11 cellular contexts compared by ENCODE assay signal in genomic region chr1:64624446-64624766, GRCh38.
DNase-seq lines count a peak whose midpoint lies in the region; ATAC-seq and TF ChIP-seq lines count a peak whose summit lies in the region.
"Had no signal": no experiment of that assay in that cellular context is flagged by ENCODE, and none has a peak within 500 bp of the region (broad histone marks: within the 10 kb centered on the region; RNA-seq: fewer than 3 reads in every experiment).

No MANE protein-coding gene starts in this region.

- H3K4me1 Mint-ChIP-seq in activated CD8-positive, alpha-beta T cell treated with anti-CD3 and anti-CD28 coated beads for 36 hours (ENCODE audit: low read depth): peaks cover 11% of the 10 kb centered on the region

- CTCF ChIA-PET in AG04449 (lab: Yijun Ruan, JAX): interaction anchor here (0.7 to 0.9 kb wide), 2 partner anchors 15 to 53 kb away, joined by 3 read pairs; no protein-coding TSS in a partner anchor
- CTCF ChIA-PET in activated CD8-positive, alpha-beta T cell treated with anti-CD3 and anti-CD28 coated beads for 36 hours (lab: Charles Lee): interaction anchor here (1.0 kb wide), 1 partner anchor 51 kb away, joined by 4 read pairs; no protein-coding TSS in a partner anchor

- H3K27me3 Mint-ChIP-seq in activated CD8-positive, alpha-beta T cell treated with anti-CD3 and anti-CD28 coated beads for 36 hours: no peaks in the 10 kb centered on the region

- TF ChIP-seq CTCF in AG04449 (IDR thresholded peaks at IDR 0.05; ENCODE audit: insufficient read depth, low read length, missing control alignments): no peak
- no peak for TF ChIP-seq CTCF in activated CD8-positive, alpha-beta T cell treated with anti-CD3 and anti-CD28 coated beads for 36 hours (IDR thresholded peaks at IDR 0.05)

- H3K4me3 ChIP-seq in AG04449 (ENCODE audit: low read depth, low read length): no peak overlapping the region
- H3K4me3 ChIP-seq: left lung, SJSA1, thyroid gland had no signal

- H3K4me3 Mint-ChIP-seq in activated CD8-positive, alpha-beta T cell treated with anti-CD3 and anti-CD28 coated beads for 36 hours: no peak overlapping the region

- POLR2A ChIA-PET in AG04449 (lab: Yijun Ruan, JAX): no interaction called here
- POLR2A ChIA-PET in activated CD8-positive, alpha-beta T cell treated with anti-CD3 and anti-CD28 coated beads for 36 hours (lab: Charles Lee): interaction anchor here (1.5 kb wide), 1 partner anchor 128 kb away, joined by 3 read pairs; no protein-coding TSS in a partner anchor

- DNase-seq in AG04449 (ENCODE audit: low read depth, low spot score) (peak; percentile 17), H4 (ENCODE audit: low spot score) (peak; percentile 53), left cardiac atrium (no peak), NCI-H2107 treated with DMSO at 0.1 percent for 48 hours (lab: John Stamatoyannopoulos, UW; ENCODE audit: unreplicated experiment) (no peak)
- DNase-seq in activated CD8-positive, alpha-beta T cell treated with anti-CD3 and anti-CD28 coated beads for 36 hours: peak; percentile 15
- DNase-seq in activated effector memory CD4-positive, alpha-beta T cell treated with anti-CD3 and anti-CD28 coated beads, Interleukin-2, amount 50 U/mL, for 16 hours: no peak
- DNase-seq: left lung had no signal

- ATAC-seq in activated CD8-positive, alpha-beta T cell treated with anti-CD3 and anti-CD28 coated beads for 36 hours: peak; percentile 61
- ATAC-seq in left cardiac atrium (peak; percentile 41 to 85), GM19035 (IDR thresholded peaks at IDR 0.05; ENCODE audit: unreplicated experiment) (no peak), HG03039 (IDR thresholded peaks at IDR 0.05; ENCODE audit: unreplicated experiment) (no peak)

- no peak overlapping the region for H3K27ac Mint-ChIP-seq in activated CD8-positive, alpha-beta T cell treated with anti-CD3 and anti-CD28 coated beads for 36 hours

- no peaks in the 10 kb centered on the region for H3K36me3 Mint-ChIP-seq in activated CD8-positive, alpha-beta T cell treated with anti-CD3 and anti-CD28 coated beads for 36 hours (ENCODE audit: low read depth)

- intact Hi-C loops in activated CD8-positive, alpha-beta T cell treated with anti-CD3 and anti-CD28 coated beads for 36 hours (cut with micrococcal nuclease): no loop called here
- intact Hi-C loops in left cardiac atrium (cut with DNase I): no loop called here

- no peaks in the 10 kb centered on the region for H3K9me3 Mint-ChIP-seq in activated CD8-positive, alpha-beta T cell treated with anti-CD3 and anti-CD28 coated beads for 36 hours

Comparison
In these comparisons a context has a peak if more than half of its experiments do, and no peak if none do; other contexts are left out.
1. DNase-seq: peak in AG04449 (single experiment), H4 (single experiment) and activated CD8-positive, alpha-beta T cell treated with anti-CD3 and anti-CD28 coated beads for 36 hours (single experiment); none in left cardiac atrium (single experiment), activated effector memory CD4-positive, alpha-beta T cell treated with anti-CD3 and anti-CD28 coated beads, Interleukin-2, amount 50 U/mL, for 16 hours (single experiment) and NCI-H2107 treated with DMSO at 0.1 percent for 48 hours (single experiment).
2. ATAC-seq: peak in activated CD8-positive, alpha-beta T cell treated with anti-CD3 and anti-CD28 coated beads for 36 hours (single experiment) and left cardiac atrium (2 of 2); none in GM19035 (single experiment) and HG03039 (single experiment).